In the genomic region with DNA sequence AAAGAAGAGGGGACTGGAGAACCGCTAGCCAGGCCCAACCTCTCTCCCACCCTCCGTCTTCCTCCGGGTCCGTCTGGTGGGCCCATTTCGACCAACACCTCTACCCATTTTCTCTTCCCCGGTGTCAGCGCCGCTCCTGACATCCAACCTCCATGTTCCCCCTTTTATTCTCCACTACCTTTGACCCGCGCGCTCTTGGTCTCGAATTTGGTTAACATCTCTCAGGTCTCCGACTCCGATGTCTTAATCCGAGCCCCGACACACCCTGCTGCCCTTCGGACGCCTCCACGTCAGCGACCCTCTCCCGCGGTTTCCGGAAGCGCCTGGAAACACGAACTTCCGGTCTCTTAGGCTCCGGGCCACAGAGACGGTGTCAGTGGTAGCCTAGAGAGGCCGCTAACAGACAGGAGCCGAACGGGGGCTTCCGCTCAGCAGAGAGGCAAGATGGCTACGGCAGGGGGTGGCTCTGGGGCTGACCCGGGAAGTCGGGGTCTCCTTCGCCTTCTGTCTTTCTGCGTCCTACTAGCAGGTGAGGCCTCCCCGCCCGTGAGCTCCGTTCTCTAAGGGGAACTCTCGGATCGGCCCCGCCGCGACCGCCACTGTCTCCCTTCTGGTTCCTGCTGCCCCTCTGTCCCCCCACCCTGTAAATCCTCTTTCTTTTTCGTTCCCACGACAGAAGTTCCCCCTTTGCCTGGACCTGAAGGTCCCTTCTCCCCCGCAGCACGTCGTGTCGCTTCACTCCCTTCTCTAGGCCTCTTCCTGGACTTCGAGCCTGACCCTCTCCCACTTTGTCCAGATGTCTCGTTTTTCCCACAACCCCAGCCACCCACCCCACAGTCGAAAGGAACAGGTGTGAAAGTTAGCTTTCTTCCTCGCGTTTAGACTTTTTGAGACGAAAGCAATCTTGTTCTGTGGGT, we compare ENCODE assay signal across 8 cellular contexts. TPM values are rescaled to one million over a fixed set of nuclear protein-coding genes. Genes with fewer than 3 reads are reported as not detected.
A peak's percentile ranks its signal among the peaks of the same experiment; 100 is the strongest.
DNase-seq lines count a peak whose midpoint lies in the region; ATAC-seq and TF ChIP-seq lines count a peak whose summit lies in the region.

A gene (minus strand): TSS at position 298 of the 917 bp plus-strand sequence. CDS start 80 bp downstream, at position 218.
A gene (plus strand): TSS at position 431 of the 917 bp plus-strand sequence. CDS start 14 bp downstream, at position 445.

- TF ChIP-seq CTCF in right atrium auricular region (IDR thresholded peaks at IDR 0.05), result peak in 1 of 2 donors; percentile 30
- TF ChIP-seq CTCF in uterus (IDR thresholded peaks at IDR 0.05), result peak in 2 of 4 experiments; percentile 9 to 19

- TF ChIP-seq POLR2A in GM15510 (IDR thresholded peaks at IDR 0.05; ENCODE audit: borderline replicate concordance, extremely low read depth, insufficient read length), result peak; percentile 81
- TF ChIP-seq POLR2A in uterus (IDR thresholded peaks at IDR 0.05), result peak; percentile 62 to 80

- peak; percentile 85 for ATAC-seq in HG02938 (IDR thresholded peaks at IDR 0.05; ENCODE audit: unreplicated experiment)

- H3K4me3 ChIP-seq in right atrium auricular region (peak within 1 kb of the TSS; percentile 87 to 94), uterus (peak within 1 kb of the TSS; percentile 81 to 96)

- H3K27me3 ChIP-seq in right atrium auricular region (no peaks in the 10 kb centered on the region), uterus (no peaks in the 10 kb centered on the region)

- H3K4me1 ChIP-seq in right atrium auricular region, result peaks cover 0 to 38% of the 10 kb centered on the region in 2 donors
- H3K4me1 ChIP-seq in uterus, result peaks cover 0 to 6% of the 10 kb centered on the region in 2 donors

- H3K36me3 ChIP-seq in right atrium auricular region (peaks cover 23% of the 10 kb centered on the region), uterus (no peaks in the 10 kb centered on the region)

- H3K9me3 ChIP-seq in right atrium auricular region (no peaks in the 10 kb centered on the region), uterus (no peaks in the 10 kb centered on the region)

- peak within 1 kb of the TSS; percentile 89 to 96 for H3K27ac ChIP-seq in right atrium auricular region
- peak within 1 kb of the TSS; percentile 86 to 96 for H3K27ac ChIP-seq in uterus

- intact Hi-C loops in T-helper 2 cell treated with Interferon-gamma antibody and Interleukin-4, amounts not matched to agents 100 ng/mL and 5 ng/mL, for 36 hours (cut with micrococcal nuclease), result loop anchor here (1.0 to 5.0 kb wide), 5 partner anchors 58 to 842 kb away; a partner anchor contains a TSS
- intact Hi-C loops in uterus (cut with DNase I; ENCODE audit: low total_unique reads), result no loop called here

- peak; percentile 94 for DNase-seq in NCI-H187 treated with DMSO at 0.1 percent for 48 hours (lab: John Stamatoyannopoulos, UW)
- DNase-seq in anterior cingulate cortex (lab: John Stamatoyannopoulos, UW), result peak; percentile 44 to 94 (median 86)
- peak; percentile 93 for DNase-seq in right atrium auricular region (ENCODE audit: low spot score)
- peak; percentile 86 for DNase-seq in pulmonary artery endothelial cell (ENCODE audit: low read depth, low spot score)
- peak; percentile 91 for DNase-seq in uterus

RNA-seq across cellular contexts. Expression of the first gene that starts in this region (rescaled TPM):
- total RNA-seq in T-helper 2 cell treated with Interferon-gamma antibody and Interleukin-4, amounts not matched to agents 100 ng/mL and 5 ng/mL, for 36 hours, result 141 and 152 TPM in 2 replicates
- total RNA-seq in right atrium auricular region, result 100 to 1,000 TPM in 1 of 2 donors, 10 to 100 TPM in 1; 96.1 to 134 TPM
- 277 and 334 TPM in 2 replicates for total RNA-seq in pulmonary artery endothelial cell
- 100 to 1,000 TPM in 2 of 4 donors, 10 to 100 TPM in 2; 71.2 to 211 (median 130) TPM for total RNA-seq in uterus

RNA-seq across cellular contexts. Expression of the second gene that starts in this region (rescaled TPM):
- 72.9 and 76.8 TPM in 2 replicates for total RNA-seq in T-helper 2 cell treated with Interferon-gamma antibody and Interleukin-4, amounts not matched to agents 100 ng/mL and 5 ng/mL, for 36 hours
- total RNA-seq in right atrium auricular region (10 to 100 TPM; 63.4 to 71.3 TPM), pulmonary artery endothelial cell (73.3 and 102 TPM in 2 replicates), uterus (10 to 100 TPM; 18.2 to 69.1 (median 56.4) TPM)

Comparison
In these comparisons a context has a peak if more than half of its experiments do, and no peak if none do; other contexts are left out.
1. Peak in every context shown above with its lines: DNase-seq, ATAC-seq, H3K4me3 ChIP-seq and H3K27ac ChIP-seq.